ENCODE assay signal across 18 cellular contexts in genomic region chr3:59570816-59571215, GRCh38.
A peak's percentile ranks its signal among the peaks of the same experiment; 100 is the strongest.
DNase-seq lines count a peak whose midpoint lies in the region; ATAC-seq and TF ChIP-seq lines count a peak whose summit lies in the region.
"Had no signal": no experiment of that assay in that cellular context is flagged by ENCODE, and none has a peak within 500 bp of the region (broad histone marks: within the 10 kb centered on the region; RNA-seq: fewer than 3 reads in every experiment).

No MANE protein-coding gene starts in this region.

- H3K9me3 ChIP-seq in SK-N-SH = no peaks in the 10 kb centered on the region
- H3K9me3 ChIP-seq: BE2C; BLaER1 treated with 17β-estradiol and CSF1 and Interleukin-3, amounts not matched to agents 10 nM and 100 nM had no signal

- no peak overlapping the region for H3K18ac ChIP-seq in mesendoderm (ENCODE audit: low read length)

- H3K23ac ChIP-seq in mesendoderm (ENCODE audit: low read length) = no peak overlapping the region

- no peaks in the 10 kb centered on the region for H3F3A ChIP-seq in SK-N-SH (replicated peaks; ENCODE audit: insufficient read depth)

- no peaks in the 10 kb centered on the region for H4K20me1 ChIP-seq in SK-N-SH (ENCODE audit: insufficient read depth)
- H4K20me1 ChIP-seq: BLaER1 treated with 17β-estradiol and CSF1 and Interleukin-3, amounts not matched to agents 10 nM and 100 nM had no signal

- H3K27ac ChIP-seq in SK-N-SH (ENCODE audit: low read depth in 2 of 2, low read length in 1 of 2) (no peak overlapping the region), mesendoderm (ENCODE audit: low read depth, low read length) (no peak overlapping the region)
- H3K27ac ChIP-seq: 22Rv1; BLaER1 treated with 17β-estradiol and CSF1 and Interleukin-3, amounts not matched to agents 10 nM and 100 nM; GM23248 had no signal

- no peaks in the 10 kb centered on the region for H3K36me3 ChIP-seq in SK-N-SH (replicated peaks in 1 of 2; ENCODE audit: control insufficient read depth in 1 of 2, insufficient read depth in 2 of 2, low read length in 1 of 2)
- no peaks in the 10 kb centered on the region for H3K36me3 ChIP-seq in mesendoderm (ENCODE audit: control insufficient read depth, insufficient read depth, low read length)
- H3K36me3 ChIP-seq: BE2C; BLaER1 treated with 17β-estradiol and CSF1 and Interleukin-3, amounts not matched to agents 10 nM and 100 nM had no signal

- H3K4me3 ChIP-seq in SK-N-SH (ENCODE audit: low read depth in 2 of 2, low read length in 1 of 2) (no peak overlapping the region), mesendoderm (ENCODE audit: low read length) (no peak overlapping the region)
- H3K4me3 ChIP-seq: BLaER1 treated with 17β-estradiol and CSF1 and Interleukin-3, amounts not matched to agents 10 nM and 100 nM; GM23248 had no signal

- DNase-seq in SK-N-SH = peak; percentile 14
- DNase-seq in mesendoderm = peak; percentile 65
- DNase-seq in progenitor cell of endocrine pancreas (ENCODE audit: low spot score, unreplicated experiment) = no peak
- DNase-seq in iPS-NIHi7 (ENCODE audit: extremely low spot score) = no peak
- no peak for DNase-seq in NCI-H1092 (lab: John Stamatoyannopoulos, UW)
- DNase-seq: BE2C; Calu3; CD4-positive, alpha-beta memory T cell; COR-L47; DMS53; DMS79 treated with DMSO at 0.1 percent for 48 hours; GM23248; H7; HCEC 1CT had no signal

- H3K27ac Mint-ChIP-seq in progenitor cell of endocrine pancreas = peak overlapping the region; percentile 58

- H2BK120ac ChIP-seq in mesendoderm (ENCODE audit: low read depth, low read length) = no peak overlapping the region

- no peak for TF ChIP-seq EP300 in SK-N-SH (IDR thresholded peaks at IDR 0.05; ENCODE audit: borderline replicate concordance in 1 of 2, low read depth in 1 of 2, low read length in 1 of 2)

- no peaks in the 10 kb centered on the region for H3K79me2 ChIP-seq in SK-N-SH (ENCODE audit: insufficient read depth)
- H3K79me2 ChIP-seq in mesendoderm (ENCODE audit: control insufficient read depth, insufficient read depth, low read length) = no peaks in the 10 kb centered on the region

- H2AK5ac ChIP-seq in mesendoderm (ENCODE audit: low read length) = no peak overlapping the region

- no peak overlapping the region for H3K56ac ChIP-seq in mesendoderm (ENCODE audit: low read length)

- H4K8ac ChIP-seq in mesendoderm (ENCODE audit: low read depth, low read length) = no peak overlapping the region

- CTCF ChIA-PET in SK-N-SH (lab: Yijun Ruan, JAX) = interaction anchor here (0.6 kb wide), 1 partner anchor 747 kb away, joined by 3 read pairs; no protein-coding TSS in a partner anchor

- H2AFZ ChIP-seq in SK-N-SH (ENCODE audit: low read depth) = no peak overlapping the region
- H2AFZ ChIP-seq: GM23248 had no signal

- no peak overlapping the region for H3K4me3 Mint-ChIP-seq in progenitor cell of endocrine pancreas (ENCODE audit: low read depth)
- H3K4me3 Mint-ChIP-seq: CD14-positive monocyte; CD4-positive, alpha-beta memory T cell had no signal

- TF ChIP-seq CTCF in SK-N-SH (IDR thresholded peaks at IDR 0.05) = no peak
- no peak for TF ChIP-seq CTCF in progenitor cell of endocrine pancreas (IDR thresholded peaks at IDR 0.05; ENCODE audit: unreplicated experiment)

- peaks cover 22% of the 10 kb centered on the region for H3K4me1 Mint-ChIP-seq in progenitor cell of endocrine pancreas (ENCODE audit: low read depth)
- H3K4me1 Mint-ChIP-seq: CD14-positive monocyte had no signal

- POLR2A ChIA-PET in SK-N-SH (lab: Yijun Ruan, JAX) = no interaction called here

- H3K4me2 ChIP-seq in SK-N-SH = no peak overlapping the region
- H3K4me2 ChIP-seq in mesendoderm (ENCODE audit: low read length) = no peak overlapping the region
- H3K4me2 ChIP-seq: BLaER1 treated with 17β-estradiol and CSF1 and Interleukin-3, amounts not matched to agents 10 nM and 100 nM had no signal

- H3K9ac ChIP-seq in SK-N-SH = no peak overlapping the region
- no peak overlapping the region for H3K9ac ChIP-seq in mesendoderm (ENCODE audit: low read length)
- H3K9ac ChIP-seq: BLaER1 treated with 17β-estradiol and CSF1 and Interleukin-3, amounts not matched to agents 10 nM and 100 nM; GM23248 had no signal

- no peak overlapping the region for H3K4ac ChIP-seq in mesendoderm (ENCODE audit: low read depth, low read length)

- H2BK15ac ChIP-seq in mesendoderm (replicated peaks; ENCODE audit: low read depth) = no peak overlapping the region

- no peaks in the 10 kb centered on the region for H3K36me3 Mint-ChIP-seq in progenitor cell of endocrine pancreas (ENCODE audit: insufficient read depth)
- H3K36me3 Mint-ChIP-seq: CD14-positive monocyte; CD4-positive, alpha-beta memory T cell had no signal

- H3K4me1 ChIP-seq in SK-N-SH (ENCODE audit: control insufficient read depth in 1 of 2, insufficient read depth in 2 of 2, low read depth in 1 of 2, low read length in 1 of 2) = peaks cover 5 to 22% of the 10 kb centered on the region in 2 experiments
- H3K4me1 ChIP-seq in mesendoderm (ENCODE audit: control insufficient read depth, low read depth, low read length) = peaks cover 2% of the 10 kb centered on the region
- H3K4me1 ChIP-seq: BLaER1 treated with 17β-estradiol and CSF1 and Interleukin-3, amounts not matched to agents 10 nM and 100 nM had no signal

- no peak overlapping the region for H2BK5ac ChIP-seq in mesendoderm (ENCODE audit: low read length)

- H3K9me3 Mint-ChIP-seq in progenitor cell of endocrine pancreas (ENCODE audit: low read depth) = no peaks in the 10 kb centered on the region
- H3K9me3 Mint-ChIP-seq: CD14-positive monocyte; CD4-positive, alpha-beta memory T cell had no signal

- H4K5ac ChIP-seq in mesendoderm (ENCODE audit: low read length) = no peak overlapping the region

- TF ChIP-seq RAD21 in SK-N-SH (IDR thresholded peaks at IDR 0.05; ENCODE audit: low read length) = no peak

- no peaks in the 10 kb centered on the region for H3K9me2 ChIP-seq in SK-N-SH

- WGBS in SK-N-SH (ENCODE audit: low lambda C conversion rate) = 93% methylated on average over 1 of the region's 1 CpG
- WGBS in mesendoderm (ENCODE audit: extremely low coverage, insufficient coverage, low lambda C conversion rate) = no CpG with 5 or more reads among the region's 1 CpG

- no peak for ATAC-seq in SK-N-SH treated with all-trans-retinoic acid at 6 μM for 48 hours

- no peaks in the 10 kb centered on the region for H3K27me3 ChIP-seq in SK-N-SH (ENCODE audit: insufficient read depth)
- H3K27me3 ChIP-seq in mesendoderm (ENCODE audit: insufficient read depth, low read length, poor library complexity) = no peaks in the 10 kb centered on the region
- H3K27me3 ChIP-seq: BE2C; BLaER1 treated with 17β-estradiol and CSF1 and Interleukin-3, amounts not matched to agents 10 nM and 100 nM had no signal

- H3K27me3 Mint-ChIP-seq in progenitor cell of endocrine pancreas = peaks cover 9% of the 10 kb centered on the region

- no peaks in the 10 kb centered on the region for H3K79me1 ChIP-seq in mesendoderm (ENCODE audit: low read length)

TF ChIP-seq in SK-N-SH, 30 proteins besides CTCF, POLR2A, EP300 and RAD21:
- TF ChIP-seq EZH2phosphoT487 (IDR thresholded peaks at IDR 0.05; ENCODE audit: borderline replicate concordance, low read depth) (no peak), RCOR1 (IDR thresholded peaks at IDR 0.05; ENCODE audit: low read length) (no peak), GATA2 (CRISPR knock-in tag; IDR thresholded peaks at IDR 0.05) (peak; percentile 35; the same call in 1 of the 2 replicates), RFX5 (IDR thresholded peaks at IDR 0.05; ENCODE audit: low read length) (no peak)

TF ChIP-seq in SK-N-SH treated with all-trans-retinoic acid at 6 μM for 48 hours, 23 proteins besides CTCF, POLR2A, EP300 and RAD21:
- TF ChIP-seq ZNF70 (CRISPR knock-in tag; IDR thresholded peaks at IDR 0.05) = no peak
- TF ChIP-seq ISL1 (CRISPR knock-in tag; IDR thresholded peaks at IDR 0.05) = no peak
- TF ChIP-seq, protein P1, sequence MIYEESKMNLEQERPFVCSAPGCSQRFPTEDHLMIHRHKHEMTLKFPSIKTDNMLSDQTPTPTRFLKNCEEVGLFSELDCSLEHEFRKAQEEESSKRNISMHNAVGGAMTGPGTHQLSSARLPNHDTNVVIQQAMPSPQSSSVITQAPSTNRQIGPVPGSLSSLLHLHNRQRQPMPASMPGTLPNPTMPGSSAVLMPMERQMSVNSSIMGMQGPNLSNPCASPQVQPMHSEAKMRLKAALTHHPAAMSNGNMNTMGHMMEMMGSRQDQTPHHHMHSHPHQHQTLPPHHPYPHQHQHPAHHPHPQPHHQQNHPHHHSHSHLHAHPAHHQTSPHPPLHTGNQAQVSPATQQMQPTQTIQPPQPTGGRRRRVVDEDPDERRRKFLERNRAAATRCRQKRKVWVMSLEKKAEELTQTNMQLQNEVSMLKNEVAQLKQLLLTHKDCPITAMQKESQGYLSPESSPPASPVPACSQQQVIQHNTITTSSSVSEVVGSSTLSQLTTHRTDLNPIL (CRISPR knock-in tag; IDR thresholded peaks at IDR 0.05; ENCODE audit: low read depth) = no peak
- no peak for TF ChIP-seq OSR1 (CRISPR knock-in tag; IDR thresholded peaks at IDR 0.05)
- no peak for TF ChIP-seq BACH2 (CRISPR knock-in tag; IDR thresholded peaks at IDR 0.05; ENCODE audit: borderline replicate concordance)
- TF ChIP-seq TCF4 (CRISPR knock-in tag; IDR thresholded peaks at IDR 0.05; ENCODE audit: borderline replicate concordance) = no peak
- no peak for TF ChIP-seq RARB (CRISPR knock-in tag; IDR thresholded peaks at IDR 0.05)
- TF ChIP-seq CSRNP3 (CRISPR knock-in tag; IDR thresholded peaks at IDR 0.05) = no peak
- no peak for TF ChIP-seq GLIS3 (CRISPR knock-in tag; IDR thresholded peaks at IDR 0.05)
- no peak for TF ChIP-seq ZNF8 (CRISPR knock-in tag; IDR thresholded peaks at IDR 0.05)
- TF ChIP-seq TOX (CRISPR knock-in tag; IDR thresholded peaks at IDR 0.05; ENCODE audit: borderline replicate concordance) = no peak

Comparison
In these comparisons a context has a peak if more than half of its experiments do, and no peak if none do; other contexts are left out.
1. DNase-seq: peak in SK-N-SH (single experiment) and mesendoderm (single experiment); none in progenitor cell of endocrine pancreas (single experiment), iPS-NIHi7 (single experiment) and NCI-H1092 (single experiment).